25 cellular contexts compared by ENCODE assay signal in genomic region chr1:53260631-53261247, GRCh38.
"Had no signal": no experiment of that assay in that cellular context is flagged by ENCODE, and none has a peak within 500 bp of the region (broad histone marks: within the 10 kb centered on the region; RNA-seq: fewer than 3 reads in every experiment).

No MANE protein-coding gene starts in this region.

- H3K27ac ChIP-seq: breast epithelium, left lung, lower lobe of right lung, neutrophil, skin epidermis, stomach, thyroid gland, upper lobe of right lung had no signal

- H3K27me3 ChIP-seq: breast epithelium, left lung, neutrophil, stomach, thyroid gland, upper lobe of right lung had no signal

- H3K4me1 Mint-ChIP-seq: activated naive CD4-positive, alpha-beta T cell treated with anti-CD3 and anti-CD28 coated beads, Interleukin-2, amount 50 U/mL, for 24 hours; activated naive CD8-positive, alpha-beta T cell treated with anti-CD3 and anti-CD28 coated beads, Interleukin-2, amount 50 U/mL, for 24 hours; central memory CD8-positive, alpha-beta T cell; nephron progenitor cell had no signal

- H3K4me1 ChIP-seq: breast epithelium, left lung, lower lobe of right lung, thyroid gland, upper lobe of right lung had no signal

- H3K27ac Mint-ChIP-seq: activated naive CD4-positive, alpha-beta T cell treated with anti-CD3 and anti-CD28 coated beads, Interleukin-2, amount 50 U/mL, for 24 hours; activated naive CD8-positive, alpha-beta T cell treated with anti-CD3 and anti-CD28 coated beads, Interleukin-2, amount 50 U/mL, for 24 hours; activated T-helper 2 cell treated with anti-CD3 and anti-CD28 coated beads, Interferon-gamma antibody, Interleukin-2, Interleukin-4, amounts not matched to agents 10 μg/mL and 5 μg/mL and 100 μg/mL, durations not matched to agents 14 hours and 24 hours and 36 hours; nephron progenitor cell had no signal

- DNase-seq: activated CD4-positive, alpha-beta T cell treated with anti-CD3 and anti-CD28 coated beads for 4 hours; activated CD4-positive, alpha-beta T cell treated with anti-CD3 and anti-CD28 coated beads, Interleukin-2, amount 50 U/mL, for 4 hours; activated naive CD8-positive, alpha-beta T cell treated with anti-CD3 and anti-CD28 coated beads, Interleukin-2, amount 50 U/mL, for 24 hours; activated T-cell treated with anti-CD3 and anti-CD28 coated beads, Interleukin-2, amount 50 U/mL, for 4 hours; dermis blood vessel endothelial cell; effector CD8-positive, alpha-beta T cell; left lung; lower lobe of right lung; mucosa of descending colon; nephron progenitor cell; stimulated activated CD4-positive, alpha-beta T cell treated with anti-CD3 and anti-CD28 coated beads, Interleukin-12 subunit alpha, Interleukin-12 subunit beta, amount 100 ng/mL, for 4 hours; stimulated activated CD4-positive, alpha-beta T cell treated with anti-CD3 and anti-CD28 coated beads, Interleukin-4, amount 100 ng/mL, for 1 hour; stomach; thyroid gland; upper lobe of right lung had no signal

- H3K9me3 Mint-ChIP-seq: activated naive CD4-positive, alpha-beta T cell treated with anti-CD3 and anti-CD28 coated beads, Interleukin-2, amount 50 U/mL, for 24 hours; activated naive CD8-positive, alpha-beta T cell treated with anti-CD3 and anti-CD28 coated beads, Interleukin-2, amount 50 U/mL, for 24 hours; activated T-cell treated with anti-CD3 and anti-CD28 coated beads, Interleukin-2, amount 50 U/mL, for 4 hours; activated T-helper 2 cell treated with anti-CD3 and anti-CD28 coated beads, Interferon-gamma antibody, Interleukin-2, Interleukin-4, amounts not matched to agents 10 μg/mL and 5 μg/mL and 100 μg/mL, durations not matched to agents 14 hours and 24 hours and 36 hours; central memory CD8-positive, alpha-beta T cell; nephron progenitor cell had no signal

- H3K4me3 ChIP-seq: breast epithelium, left lung, lower lobe of right lung, mucosa of descending colon, skin epidermis, stomach, thyroid gland, upper lobe of right lung had no signal

- H3K9me3 ChIP-seq: breast epithelium, left lung, lower lobe of right lung, mucosa of descending colon, neutrophil, stomach, thyroid gland, upper lobe of right lung had no signal

- H3K27me3 Mint-ChIP-seq: activated naive CD4-positive, alpha-beta T cell treated with anti-CD3 and anti-CD28 coated beads, Interleukin-2, amount 50 U/mL, for 24 hours; activated naive CD8-positive, alpha-beta T cell treated with anti-CD3 and anti-CD28 coated beads, Interleukin-2, amount 50 U/mL, for 24 hours; central memory CD8-positive, alpha-beta T cell had no signal

- FAIRE-seq: endometrium, frontal cortex, islet of Langerhans had no signal

- ATAC-seq: activated naive CD8-positive, alpha-beta T cell treated with anti-CD3 and anti-CD28 coated beads, Interleukin-2, amount 50 U/mL, for 24 hours; activated T-cell treated with anti-CD3 and anti-CD28 coated beads, Interleukin-2, amount 50 U/mL, for 4 hours; left lung; lower lobe of right lung; sciatic nerve; upper lobe of right lung had no signal

- H3K36me3 ChIP-seq: breast epithelium, neutrophil had no signal

- H3K4me3 Mint-ChIP-seq: activated naive CD4-positive, alpha-beta T cell treated with anti-CD3 and anti-CD28 coated beads, Interleukin-2, amount 50 U/mL, for 24 hours; activated naive CD8-positive, alpha-beta T cell treated with anti-CD3 and anti-CD28 coated beads, Interleukin-2, amount 50 U/mL, for 24 hours; activated T-cell treated with anti-CD3 and anti-CD28 coated beads, Interleukin-2, amount 50 U/mL, for 4 hours; central memory CD8-positive, alpha-beta T cell; nephron progenitor cell had no signal
